Comparison of ENCODE assay signal across 2 cellular contexts in the genomic region with DNA sequence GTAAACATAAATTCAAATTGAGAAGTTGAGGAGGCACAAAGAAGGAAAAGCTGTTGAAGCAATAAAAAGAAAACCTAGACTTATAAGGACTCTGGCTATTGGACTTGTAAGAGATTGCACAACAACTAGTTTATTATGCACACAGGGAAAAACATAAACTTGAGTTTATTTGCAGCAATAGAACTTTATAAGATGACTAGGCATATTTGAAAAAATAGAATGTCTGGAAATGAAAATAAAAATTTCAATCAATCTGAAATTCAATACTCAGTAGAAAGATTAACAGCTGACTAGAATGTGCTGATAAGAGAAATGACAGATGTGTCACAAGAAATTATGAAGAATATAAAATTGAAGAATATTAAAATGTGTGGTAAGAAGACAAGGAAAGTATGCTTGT.
TF ChIP-seq lines count a peak whose summit lies in the region.

No MANE protein-coding gene starts in this region.

TF ChIP-seq in HepG2, 621 proteins besides CTCF, POLR2A, EP300 and RAD21 (continued from another document):
- TF ChIP-seq, protein P1, sequence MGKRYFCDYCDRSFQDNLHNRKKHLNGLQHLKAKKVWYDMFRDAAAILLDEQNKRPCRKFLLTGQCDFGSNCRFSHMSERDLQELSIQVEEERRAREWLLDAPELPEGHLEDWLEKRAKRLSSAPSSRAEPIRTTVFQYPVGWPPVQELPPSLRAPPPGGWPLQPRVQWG (CRISPR knock-in tag; IDR thresholded peaks at IDR 0.05; ENCODE audit: borderline replicate concordance, low read depth), result no peak
- peak; percentile 8 to 49; a peak in 2 of 4 replicates for TF ChIP-seq MAFK (conservative IDR thresholded peaks at IDR 0.05 in 1 of 2, IDR thresholded peaks at IDR 0.05 in 1 of 2; ENCODE audit: low read length in 2 of 2)
- no peak for TF ChIP-seq RBM22 (optimal IDR thresholded peaks at IDR 0.05; ENCODE audit: low read length)

TF ChIP-seq in IMR-90, 13 proteins besides CTCF, POLR2A, EP300 and RAD21 (continued from another document):
- TF ChIP-seq, protein P2, sequence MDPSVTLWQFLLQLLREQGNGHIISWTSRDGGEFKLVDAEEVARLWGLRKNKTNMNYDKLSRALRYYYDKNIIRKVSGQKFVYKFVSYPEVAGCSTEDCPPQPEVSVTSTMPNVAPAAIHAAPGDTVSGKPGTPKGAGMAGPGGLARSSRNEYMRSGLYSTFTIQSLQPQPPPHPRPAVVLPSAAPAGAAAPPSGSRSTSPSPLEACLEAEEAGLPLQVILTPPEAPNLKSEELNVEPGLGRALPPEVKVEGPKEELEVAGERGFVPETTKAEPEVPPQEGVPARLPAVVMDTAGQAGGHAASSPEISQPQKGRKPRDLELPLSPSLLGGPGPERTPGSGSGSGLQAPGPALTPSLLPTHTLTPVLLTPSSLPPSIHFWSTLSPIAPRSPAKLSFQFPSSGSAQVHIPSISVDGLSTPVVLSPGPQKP (IDR thresholded peaks at IDR 0.05; ENCODE audit: borderline replicate concordance, low read depth, low read length), result no peak
- TF ChIP-seq, protein P3, sequence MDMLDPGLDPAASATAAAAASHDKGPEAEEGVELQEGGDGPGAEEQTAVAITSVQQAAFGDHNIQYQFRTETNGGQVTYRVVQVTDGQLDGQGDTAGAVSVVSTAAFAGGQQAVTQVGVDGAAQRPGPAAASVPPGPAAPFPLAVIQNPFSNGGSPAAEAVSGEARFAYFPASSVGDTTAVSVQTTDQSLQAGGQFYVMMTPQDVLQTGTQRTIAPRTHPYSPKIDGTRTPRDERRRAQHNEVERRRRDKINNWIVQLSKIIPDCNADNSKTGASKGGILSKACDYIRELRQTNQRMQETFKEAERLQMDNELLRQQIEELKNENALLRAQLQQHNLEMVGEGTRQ (IDR thresholded peaks at IDR 0.05; ENCODE audit: low read depth, low read length), result no peak
